29 cellular contexts compared by ENCODE assay signal in the genomic region with DNA sequence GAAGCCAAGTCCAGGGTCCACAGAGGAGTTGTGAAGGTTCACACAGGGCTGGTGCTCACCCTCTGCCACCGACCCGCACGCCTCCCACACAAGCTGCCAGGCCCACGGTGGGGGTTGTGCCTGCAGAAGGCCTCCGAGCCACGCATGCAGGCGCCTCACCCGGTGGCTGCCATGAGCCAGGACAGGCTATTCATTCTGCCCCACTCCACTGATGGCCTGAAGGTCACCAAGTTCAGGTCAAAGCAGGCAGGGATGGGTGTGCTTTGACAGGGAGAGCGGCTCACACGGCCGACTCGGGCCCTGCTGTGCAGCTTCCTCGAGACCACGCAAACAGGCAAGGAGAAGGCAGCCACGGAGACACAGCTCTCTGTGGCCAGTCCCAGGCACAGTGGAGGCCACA.
"Had no signal": no experiment of that assay in that cellular context is flagged by ENCODE, and none has a peak within 500 bp of the region (broad histone marks: within the 10 kb centered on the region; RNA-seq: fewer than 3 reads in every experiment).

No MANE protein-coding gene starts in this region.

- H3K27me3 Mint-ChIP-seq: activated CD4-positive, alpha-beta T cell treated with anti-CD3 and anti-CD28 coated beads, Interleukin-2, amount 10 ng/mL, durations not matched to agents 24 days and 14 days; activated CD8-positive, alpha-beta T cell treated with anti-CD3 and anti-CD28 coated beads for 36 hours; activated naive CD8-positive, alpha-beta T cell treated with anti-CD3 and anti-CD28 coated beads for 36 hours; activated T-helper 17 cell treated with anti-CD3 and anti-CD28 coated beads, Interleukin-2, amount 50 U/mL, for 72 hours had no signal

- H3K27me3 ChIP-seq: brain microvascular endothelial cell, SJCRH30 had no signal

- H3K9me3 ChIP-seq: SJCRH30 had no signal

- H3K27ac ChIP-seq: brain microvascular endothelial cell, SJCRH30, SK-N-MC, WERI-Rb-1 had no signal

- H3K9me3 Mint-ChIP-seq: activated CD4-positive, alpha-beta T cell treated with anti-CD3 and anti-CD28 coated beads, Interleukin-2, amount 10 ng/mL, durations not matched to agents 24 days and 14 days; activated CD8-positive, alpha-beta T cell treated with anti-CD3 and anti-CD28 coated beads for 36 hours; activated naive CD8-positive, alpha-beta T cell treated with anti-CD3 and anti-CD28 coated beads for 36 hours; activated T-cell treated with anti-CD3 and anti-CD28 coated beads, Interleukin-2, amount 50 U/mL, for 72 hours; activated T-helper 17 cell treated with anti-CD3 and anti-CD28 coated beads, Interleukin-2, amount 50 U/mL, for 72 hours had no signal

- H3K27ac Mint-ChIP-seq: activated CD4-positive, alpha-beta T cell treated with anti-CD3 and anti-CD28 coated beads, Interleukin-2, amount 10 ng/mL, durations not matched to agents 24 days and 14 days; activated CD8-positive, alpha-beta T cell treated with anti-CD3 and anti-CD28 coated beads for 36 hours; activated naive CD8-positive, alpha-beta T cell treated with anti-CD3 and anti-CD28 coated beads for 36 hours; activated T-cell treated with anti-CD3 and anti-CD28 coated beads, Interleukin-2, amount 50 U/mL, for 72 hours; activated T-helper 17 cell treated with anti-CD3 and anti-CD28 coated beads, Interleukin-2, amount 50 U/mL, for 72 hours had no signal

- H3K4me1 ChIP-seq: SJCRH30 had no signal

- H3K4me3 ChIP-seq: SJCRH30, SK-N-MC had no signal

- H3K36me3 ChIP-seq: brain microvascular endothelial cell, SJCRH30 had no signal

- H3K4me3 Mint-ChIP-seq: activated CD4-positive, alpha-beta T cell treated with anti-CD3 and anti-CD28 coated beads, Interleukin-2, amount 10 ng/mL, durations not matched to agents 24 days and 14 days; activated CD8-positive, alpha-beta T cell treated with anti-CD3 and anti-CD28 coated beads for 36 hours; activated naive CD8-positive, alpha-beta T cell treated with anti-CD3 and anti-CD28 coated beads for 36 hours; activated T-cell treated with anti-CD3 and anti-CD28 coated beads, Interleukin-2, amount 50 U/mL, for 72 hours; activated T-helper 17 cell treated with anti-CD3 and anti-CD28 coated beads, Interleukin-2, amount 50 U/mL, for 72 hours had no signal

- DNase-seq: activated CD4-positive, alpha-beta T cell treated with anti-CD3 and anti-CD28 coated beads, Interleukin-2, amount 10 ng/mL, durations not matched to agents 24 days and 14 days; activated CD4-positive, alpha-beta T cell treated with anti-CD3 and anti-CD28 coated beads, Interleukin-2, amount 50 U/mL, for 4 hours; activated CD8-positive, alpha-beta T cell treated with anti-CD3 and anti-CD28 coated beads for 36 hours; activated effector memory CD4-positive, alpha-beta T cell treated with anti-CD3 and anti-CD28 coated beads, Interleukin-2, amount 50 U/mL, for 16 hours; activated naive CD4-positive, alpha-beta T cell; activated naive CD4-positive, alpha-beta T cell treated with anti-CD3 and anti-CD28 coated beads, Interleukin-2, amount 50 U/mL, for 16 hours; activated naive CD8-positive, alpha-beta T cell treated with anti-CD3 and anti-CD28 coated beads for 36 hours; activated T-cell treated with anti-CD3 and anti-CD28 coated beads, Interleukin-2, amount 50 U/mL, for 1 hour; activated T-cell treated with anti-CD3 and anti-CD28 coated beads, Interleukin-2, amount 50 U/mL, for 72 hours; amniotic stem cell; aorta; brain microvascular endothelial cell; central memory CD4-positive, alpha-beta T cell; NCI-H1092 treated with DMSO at 0.1 percent for 48 hours; NCI-H1417; NCI-H146; NCI-H187; NCI-H2029 treated with DMSO at 0.1 percent for 48 hours; NCI-H2107; NCI-H2171 treated with DMSO at 0.1 percent for 48 hours; NCI-H2227 treated with DMSO at 0.1 percent for 48 hours; NCI-H446; NCI-H524 treated with DMSO at 0.1 percent for 48 hours; SHP77; SJCRH30; T1000; WERI-Rb-1 had no signal
